In genomic region chr16:58286280-58286679, GRCh38 we compare ENCODE assay signal across 12 cellular contexts. TPM values are rescaled to one million over a fixed set of nuclear protein-coding genes. Genes with fewer than 3 reads are reported as not detected.
"Had no signal": no experiment of that assay in that cellular context is flagged by ENCODE, and none has a peak within 500 bp of the region (broad histone marks: within the 10 kb centered on the region; RNA-seq: fewer than 3 reads in every experiment).

No MANE protein-coding gene starts in this region.

- H3K27ac ChIP-seq: GM23248 had no signal

- DNase-seq: GM23248, GOT3, H7, H9, HCEC 1CT, HFFc6 had no signal

- H2AFZ ChIP-seq: GM23248, GM23338 had no signal

- FAIRE-seq: H1, H54 had no signal

- H3K4me3 ChIP-seq: GM23248, GM23338, HAP-1 had no signal

- H3K4me2 ChIP-seq: GM23338 had no signal

- H3K4me1 ChIP-seq: HAP-1 had no signal

- H3K36me3 ChIP-seq: HAP-1 had no signal

- ATAC-seq: GM23338, HCT116 had no signal

- H3K9ac ChIP-seq: GM23248 had no signal

RNA-seq across cellular contexts. Expression of gene PRSS54, which starts 8.5 kb away (rescaled TPM):
- total RNA-seq: GM23248, GM23338, H1, H4, H7, H9, HFFc6 had no signal
- polyA plus RNA-seq: GM23248, GM23338, H1 had no signal
